ENCODE assay signal across 8 cellular contexts in genomic region chr3:139677341-139678155, GRCh38. TPM values are rescaled to one million over a fixed set of nuclear protein-coding genes. Genes with fewer than 3 reads are reported as not detected.
A peak's percentile ranks its signal among the peaks of the same experiment; 100 is the strongest.
DNase-seq lines count a peak whose midpoint lies in the region; ATAC-seq and TF ChIP-seq lines count a peak whose summit lies in the region.

Gene NMNAT3 (minus strand): TSS chr3:139677972. CDS start chr3:139627724, 50,248 bp downstream.

- H3K9ac ChIP-seq in liver (ENCODE audit: low read depth in 1 of 2, low read length in 2 of 2): peak within 1 kb of the TSS; percentile 29 to 60

- no peak within 1 kb of the TSS for H3K27ac ChIP-seq in liver (ENCODE audit: low read depth in 1 of 2, low read length in 2 of 2)

- no peak for TF ChIP-seq CTCF in liver (IDR thresholded peaks at IDR 0.05; ENCODE audit: low read depth, low read length, missing input control)

- H3K9me3 ChIP-seq in liver (ENCODE audit: control insufficient read depth in 4 of 4, low read length in 3 of 4): no peaks in the 10 kb centered on the region

- peak; percentile 74 for ATAC-seq in GM18508 (IDR thresholded peaks at IDR 0.05; ENCODE audit: insufficient read depth, unreplicated experiment)
- ATAC-seq in HG02973 (IDR thresholded peaks at IDR 0.05; ENCODE audit: unreplicated experiment): peak; percentile 98

- peaks cover 0 to 11% (median 5%) of the 10 kb centered on the region in 4 donors for H3K4me1 ChIP-seq in liver (ENCODE audit: control insufficient read depth in 4 of 4, insufficient read depth in 4 of 4, low read length in 3 of 4)

- 2% methylated on average over 67 of the region's 67 CpGs for WGBS in liver

- no peaks in the 10 kb centered on the region for H3K27me3 ChIP-seq in liver (ENCODE audit: control insufficient read depth in 4 of 4, insufficient read depth in 4 of 4, low read length in 3 of 4)

- peak within 1 kb of the TSS; percentile 69 to 89 (median 85) for H3K4me3 ChIP-seq in liver (ENCODE audit: low read depth in 1 of 3, low read length in 3 of 3)

- DNase-seq in NCI-H2107 (lab: John Stamatoyannopoulos, UW): peak; percentile 91
- peak; percentile 77 for DNase-seq in activated CD4-positive, alpha-beta T cell treated with anti-CD3 and anti-CD28 coated beads, Interleukin-2, amount 50 U/mL, for 1 hour
- DNase-seq in dermis blood vessel endothelial cell: peak; percentile 52
- DNase-seq in stimulated activated CD4-positive, alpha-beta T cell treated with anti-CD3 and anti-CD28 coated beads, Interleukin-2, amount 100 ng/mL, for 4 hours (ENCODE audit: low read depth): peak; percentile 76
- DNase-seq in amniotic stem cell (lab: John Stamatoyannopoulos, UW): no peak

- TF ChIP-seq RAD21 in liver (IDR thresholded peaks at IDR 0.05): peak in 1 of 2 donors; percentile 30

- no peaks in the 10 kb centered on the region for H3K36me3 ChIP-seq in liver (ENCODE audit: control insufficient read depth in 4 of 4, insufficient read depth in 3 of 4, low read depth in 1 of 4, low read length in 3 of 4)

TF ChIP-seq in liver, 16 proteins besides CTCF, POLR2A, EP300 and RAD21:
- TF ChIP-seq ZBTB33 (IDR thresholded peaks at IDR 0.05) (no peak), NR2F2 (IDR thresholded peaks at IDR 0.05) (no peak), RXRA (IDR thresholded peaks at IDR 0.05) (no peak), TAF1 (conservative IDR thresholded peaks at IDR 0.05) (no peak), SP1 (IDR thresholded peaks at IDR 0.05) (no peak), YY1 (IDR thresholded peaks at IDR 0.05) (no peak), HNF4A (conservative IDR thresholded peaks at IDR 0.05) (no peak), GABPA (IDR thresholded peaks at IDR 0.05 in 1 of 2, conservative IDR thresholded peaks at IDR 0.05 in 1 of 2) (no peak)

RNA-seq across cellular contexts. Expression of gene NMNAT3, which starts in this region (rescaled TPM):
- 1.1 and 1.5 TPM in 2 replicates for total RNA-seq in dermis blood vessel endothelial cell
- total RNA-seq in liver: 10 to 100 TPM in 1 of 2 donors, 1 to 10 TPM in 1; 3.5 to 19.7 TPM
- 1 to 10 TPM; 1.9 to 2.3 TPM for polyA plus RNA-seq in liver
